ENCODE assay signal across 22 cellular contexts in the genomic region with DNA sequence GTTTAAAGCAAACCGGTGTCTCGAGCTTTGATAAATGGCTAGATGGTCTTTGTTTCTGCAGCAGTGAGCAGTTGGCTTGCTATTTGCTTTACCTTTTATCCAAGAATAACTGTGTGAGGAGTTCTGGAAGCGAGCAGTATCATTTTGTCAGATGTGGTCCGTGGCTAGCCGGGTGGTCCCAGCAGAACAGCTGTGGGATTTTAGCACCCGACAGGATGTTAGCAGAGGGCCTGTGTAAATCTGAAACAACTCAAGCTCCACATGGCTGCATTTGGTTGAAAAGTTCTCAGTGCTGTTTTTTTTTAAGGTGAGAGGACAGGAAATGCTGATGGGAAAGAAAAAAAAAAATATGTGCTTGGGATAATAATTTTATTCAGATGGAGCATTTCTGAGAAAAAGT.
DNase-seq lines count a peak whose midpoint lies in the region; ATAC-seq, FAIRE-seq and TF ChIP-seq lines count a peak whose summit lies in the region.
"Had no signal": no experiment of that assay in that cellular context is flagged by ENCODE, and none has a peak within 500 bp of the region (broad histone marks: within the 10 kb centered on the region; RNA-seq: fewer than 3 reads in every experiment).

No MANE protein-coding gene starts in this region.

- H3K27ac Mint-ChIP-seq in astrocyte (ENCODE audit: unreplicated experiment) (no peak overlapping the region), nephron (peak overlapping the region; percentile 78 to 92 (median 78))
- H3K27ac Mint-ChIP-seq: CD14-positive monocyte, IgD-negative memory B cell had no signal

- H3F3A ChIP-seq in smooth muscle cell (ENCODE audit: low read depth) = no peaks in the 10 kb centered on the region

- no peak overlapping the region for H3K4me3 Mint-ChIP-seq in astrocyte (ENCODE audit: unreplicated experiment)
- peak overlapping the region in 2 of 3 experiments; percentile 5 to 10 for H3K4me3 Mint-ChIP-seq in nephron
- H3K4me3 Mint-ChIP-seq: CD14-positive monocyte had no signal

- no peak for TF ChIP-seq CTCF in astrocyte (IDR thresholded peaks at IDR 0.05; ENCODE audit: insufficient read depth, low read depth, low read length)
- no peak for TF ChIP-seq CTCF in nephron (IDR thresholded peaks at IDR 0.05; ENCODE audit: unreplicated experiment in 3 of 3)
- no peak for TF ChIP-seq CTCF in smooth muscle cell (IDR thresholded peaks at IDR 0.05; ENCODE audit: borderline replicate concordance, insufficient read depth, poor library complexity, severe bottlenecking)

- H3K4me1 ChIP-seq in BLaER1 (peaks cover 17% of the 10 kb centered on the region), astrocyte (ENCODE audit: insufficient read depth, low read length) (no peaks in the 10 kb centered on the region), smooth muscle cell (ENCODE audit: low read depth) (no peaks in the 10 kb centered on the region)

- no peaks in the 10 kb centered on the region for H3K9me3 ChIP-seq in BLaER1
- no peaks in the 10 kb centered on the region for H3K9me3 ChIP-seq in astrocyte (ENCODE audit: insufficient read depth, low read depth, low read length)
- H3K9me3 ChIP-seq in smooth muscle cell (replicated peaks; ENCODE audit: low read depth) = no peaks in the 10 kb centered on the region

- H3K36me3 Mint-ChIP-seq in astrocyte (ENCODE audit: low read depth, unreplicated experiment) (no peaks in the 10 kb centered on the region), nephron (ENCODE audit: low read depth) (no peaks in the 10 kb centered on the region)
- H3K36me3 Mint-ChIP-seq: CD14-positive monocyte, IgD-negative memory B cell had no signal

- H3K36me3 ChIP-seq in BLaER1 (no peaks in the 10 kb centered on the region), astrocyte (ENCODE audit: insufficient read depth, low read length) (no peaks in the 10 kb centered on the region), smooth muscle cell (ENCODE audit: low read depth) (no peaks in the 10 kb centered on the region)

- H2AFZ ChIP-seq in astrocyte (ENCODE audit: low read depth, low read length) (no peak overlapping the region), smooth muscle cell (ENCODE audit: low read depth) (no peak overlapping the region)

- H3K27me3 Mint-ChIP-seq in astrocyte (ENCODE audit: low read depth, unreplicated experiment) = no peaks in the 10 kb centered on the region
- H3K27me3 Mint-ChIP-seq in nephron (ENCODE audit: low read depth) = peaks cover 8% of the 10 kb centered on the region
- H3K27me3 Mint-ChIP-seq: IgD-negative memory B cell had no signal

- H3K27me3 ChIP-seq in BLaER1 = no peaks in the 10 kb centered on the region
- H3K27me3 ChIP-seq in astrocyte (ENCODE audit: insufficient read depth, low read length) = no peaks in the 10 kb centered on the region
- H3K27me3 ChIP-seq in smooth muscle cell (ENCODE audit: low read depth) = no peaks in the 10 kb centered on the region

- 73% methylated on average over 6 of the region's 6 CpGs for WGBS in smooth muscle cell (ENCODE audit: low lambda C conversion rate)

- H3K4me1 Mint-ChIP-seq in astrocyte (ENCODE audit: low read depth, unreplicated experiment) = no peaks in the 10 kb centered on the region
- peaks cover 28% of the 10 kb centered on the region for H3K4me1 Mint-ChIP-seq in nephron
- H3K4me1 Mint-ChIP-seq: CD14-positive monocyte had no signal

- DNase-seq in astrocyte (ENCODE audit: low read depth) (peak; percentile 64), C1 segment of cervical spinal cord (lab: John Stamatoyannopoulos, UW) (no peak), smooth muscle cell (lab: John Stamatoyannopoulos, UW; ENCODE audit: unreplicated experiment) (no peak), COR-L47 (lab: John Stamatoyannopoulos, UW) (no peak)
- DNase-seq in stimulated activated CD8-positive, alpha-beta memory T cell treated with anti-CD3 and anti-CD28 coated beads, Interleukin-4, amount 100 ng/mL, for 48 hours = no peak
- DNase-seq: DMS153, EL, H7, NCI-H1417, NCI-H1930, NCI-H2171, NCI-H446, NCI-H748 treated with DMSO at 0.1 percent for 48 hours, PC-3 had no signal

- no peak for FAIRE-seq in astrocyte (lab: Jason Lieb, UNC)
- FAIRE-seq: GM18507 had no signal

- H3K9me3 Mint-ChIP-seq in astrocyte (ENCODE audit: unreplicated experiment) (no peaks in the 10 kb centered on the region), nephron (no peaks in the 10 kb centered on the region)
- H3K9me3 Mint-ChIP-seq: CD14-positive monocyte, IgD-negative memory B cell had no signal

- no peak overlapping the region for H3K27ac ChIP-seq in BLaER1
- H3K27ac ChIP-seq in astrocyte (ENCODE audit: low read depth, low read length) = no peak overlapping the region
- H3K27ac ChIP-seq in smooth muscle cell (ENCODE audit: low read depth) = no peak overlapping the region
- H3K27ac ChIP-seq: 22Rv1, RWPE1 had no signal

- H4K20me1 ChIP-seq in BLaER1 (no peaks in the 10 kb centered on the region), astrocyte (ENCODE audit: insufficient read depth, low read length) (no peaks in the 10 kb centered on the region), smooth muscle cell (ENCODE audit: low read depth) (no peaks in the 10 kb centered on the region)

- H3K9ac ChIP-seq in BLaER1 (no peak overlapping the region), astrocyte (ENCODE audit: low read length) (no peak overlapping the region), smooth muscle cell (ENCODE audit: low read depth) (no peak overlapping the region)

- H3K4me2 ChIP-seq in BLaER1 = peak overlapping the region; percentile 62
- no peak overlapping the region for H3K4me2 ChIP-seq in astrocyte (ENCODE audit: low read length)
- no peak overlapping the region for H3K4me2 ChIP-seq in smooth muscle cell

- H3K79me2 ChIP-seq in astrocyte (ENCODE audit: insufficient read depth, low read length) (no peaks in the 10 kb centered on the region), smooth muscle cell (ENCODE audit: low read depth) (no peaks in the 10 kb centered on the region)

- ATAC-seq in GM21360 (IDR thresholded peaks at IDR 0.05; ENCODE audit: unreplicated experiment) = peak; percentile 86
- ATAC-seq: PC-3 had no signal

- H3K4me3 ChIP-seq in BLaER1 (no peak overlapping the region), astrocyte (ENCODE audit: insufficient read depth, low read depth, low read length) (no peak overlapping the region), smooth muscle cell (no peak overlapping the region)
